27 cellular contexts compared by ENCODE assay signal in genomic region chrX:9663216-9663615, GRCh38.
DNase-seq lines count a peak whose midpoint lies in the region; ATAC-seq, FAIRE-seq and TF ChIP-seq lines count a peak whose summit lies in the region.
"Had no signal": no experiment of that assay in that cellular context is flagged by ENCODE, and none has a peak within 500 bp of the region (broad histone marks: within the 10 kb centered on the region; RNA-seq: fewer than 3 reads in every experiment).

No MANE protein-coding gene starts in this region.

- TF ChIP-seq CTCF in DOHH2 (IDR thresholded peaks at IDR 0.05; ENCODE audit: low read depth, low read length, poor library complexity, severe bottlenecking) (no peak), MCF 10A (IDR thresholded peaks at IDR 0.05; ENCODE audit: unreplicated experiment) (no peak)
- no peak for TF ChIP-seq CTCF in CD4-positive, alpha-beta T cell (IDR thresholded peaks at IDR 0.05)

- H3K27me3 ChIP-seq in DOHH2 (ENCODE audit: control insufficient read depth, low read length) (no peaks in the 10 kb centered on the region), Karpas-422 (ENCODE audit: low read length) (no peaks in the 10 kb centered on the region)
- no peaks in the 10 kb centered on the region for H3K27me3 ChIP-seq in CD4-positive, alpha-beta T cell (ENCODE audit: control insufficient read depth, insufficient read depth, low read length)
- H3K27me3 ChIP-seq: BE2C; BLaER1 treated with 17β-estradiol and CSF1 and Interleukin-3, amounts not matched to agents 10 nM and 100 nM had no signal

- H3K36me3 Mint-ChIP-seq in central memory CD8-positive, alpha-beta T cell (ENCODE audit: insufficient read depth) = peaks cover 3% of the 10 kb centered on the region
- H3K36me3 Mint-ChIP-seq in CD4-positive, alpha-beta T cell (ENCODE audit: low read depth) = peaks cover 4% of the 10 kb centered on the region
- H3K36me3 Mint-ChIP-seq in MCF 10A (ENCODE audit: insufficient read depth, unreplicated experiment) = no peaks in the 10 kb centered on the region

- DNase-seq in GM12892 (ENCODE audit: insufficient read length) (no peak), Karpas-422 (no peak), NCI-H524 treated with DMSO at 0.1 percent for 48 hours (lab: John Stamatoyannopoulos, UW) (no peak), NCI-H146 treated with DMSO at 0.1 percent for 48 hours (lab: John Stamatoyannopoulos, UW; ENCODE audit: unreplicated experiment) (no peak), MCF 10A (ENCODE audit: unreplicated experiment) (no peak)
- DNase-seq in central memory CD8-positive, alpha-beta T cell (ENCODE audit: low spot score in 2 of 2) = no peak
- DNase-seq in CD4-positive, alpha-beta T cell = no peak
- DNase-seq: 8988T; ACHN; AML-193; BE2C; Calu3; CD4-positive, alpha-beta memory T cell; COR-L47; DMS53; DMS79 treated with DMSO at 0.1 percent for 48 hours; GM23248; H7; HCEC 1CT had no signal

- no peak for ATAC-seq in central memory CD8-positive, alpha-beta T cell (replicated peaks; ENCODE audit: extremely low read depth, poor library complexity, severe bottlenecking)
- no peak for ATAC-seq in CD4-positive, alpha-beta T cell (ENCODE audit: poor library complexity)
- ATAC-seq: A549, GM12878 had no signal

- TF ChIP-seq POLR2A in GM12892 (IDR thresholded peaks at IDR 0.05; ENCODE audit: low read depth, low read length) = no peak

- H3K36me3 ChIP-seq in DOHH2 (ENCODE audit: control insufficient read depth, low read length) (no peaks in the 10 kb centered on the region), Karpas-422 (ENCODE audit: insufficient read depth, low read length) (no peaks in the 10 kb centered on the region)
- H3K36me3 ChIP-seq: BE2C had no signal

- CTCF ChIA-PET in CD4-positive, alpha-beta T cell (lab: Charles Lee) = no interaction called here
- CTCF ChIA-PET in MCF 10A (lab: Yijun Ruan, JAX) = no interaction called here

- peak overlapping the region; percentile 44 for H3K27ac Mint-ChIP-seq in central memory CD8-positive, alpha-beta T cell (ENCODE audit: low read depth)
- H3K27ac Mint-ChIP-seq in CD4-positive, alpha-beta T cell = no peak overlapping the region
- no peak overlapping the region for H3K27ac Mint-ChIP-seq in MCF 10A (ENCODE audit: low read depth, unreplicated experiment)
- H3K27ac Mint-ChIP-seq: CD14-positive monocyte; CD4-positive, alpha-beta memory T cell had no signal

- no peak overlapping the region for H2AFZ ChIP-seq in Karpas-422 (ENCODE audit: low read length)
- H2AFZ ChIP-seq: GM23248 had no signal

- H3K9me2 ChIP-seq in DOHH2 (replicated peaks; ENCODE audit: control insufficient read depth, low read length) = no peaks in the 10 kb centered on the region
- no peaks in the 10 kb centered on the region for H3K9me2 ChIP-seq in Karpas-422 (replicated peaks; ENCODE audit: insufficient read depth, low read length)

- H3K9ac ChIP-seq in Karpas-422 (ENCODE audit: low read length) = no peak overlapping the region
- H3K9ac ChIP-seq: BLaER1 treated with 17β-estradiol and CSF1 and Interleukin-3, amounts not matched to agents 10 nM and 100 nM; GM23248 had no signal

- H3K9me3 Mint-ChIP-seq in central memory CD8-positive, alpha-beta T cell = no peaks in the 10 kb centered on the region
- H3K9me3 Mint-ChIP-seq in CD4-positive, alpha-beta T cell = no peaks in the 10 kb centered on the region
- H3K9me3 Mint-ChIP-seq in MCF 10A (ENCODE audit: unreplicated experiment) = no peaks in the 10 kb centered on the region

- H3F3A ChIP-seq in DOHH2 (ENCODE audit: control insufficient read depth, insufficient read depth) = no peaks in the 10 kb centered on the region

- FAIRE-seq in GM12892 (lab: Jason Lieb, UNC) = peak; percentile 73
- FAIRE-seq: A549, G401.6, GM12878, GM18507, H1 had no signal

- no peak overlapping the region for H3K4me3 Mint-ChIP-seq in central memory CD8-positive, alpha-beta T cell
- H3K4me3 Mint-ChIP-seq in CD4-positive, alpha-beta T cell = no peak overlapping the region
- no peak overlapping the region for H3K4me3 Mint-ChIP-seq in MCF 10A (ENCODE audit: unreplicated experiment)
- H3K4me3 Mint-ChIP-seq: CD14-positive monocyte; CD4-positive, alpha-beta memory T cell had no signal

- H3K4me1 ChIP-seq in DOHH2 (ENCODE audit: control insufficient read depth, low read length) = peaks cover 32% of the 10 kb centered on the region
- H3K4me1 ChIP-seq in Karpas-422 (ENCODE audit: low read length) = peaks cover 27% of the 10 kb centered on the region
- H3K4me1 ChIP-seq: A549, BE2C had no signal

- H3K4me2 ChIP-seq in DOHH2 (ENCODE audit: low read length) = peak overlapping the region; percentile 37
- peak overlapping the region; percentile 36 for H3K4me2 ChIP-seq in Karpas-422 (ENCODE audit: low read depth, low read length, poor library complexity, severe bottlenecking)
- H3K4me2 ChIP-seq: A549; BLaER1 treated with 17β-estradiol and CSF1 and Interleukin-3, amounts not matched to agents 10 nM and 100 nM had no signal

- H3K9me3 ChIP-seq in DOHH2 (ENCODE audit: control insufficient read depth, insufficient read depth, low read length) (no peaks in the 10 kb centered on the region), Karpas-422 (ENCODE audit: low read length) (no peaks in the 10 kb centered on the region)
- H3K9me3 ChIP-seq in CD4-positive, alpha-beta T cell (ENCODE audit: control insufficient read depth, low read length) = no peaks in the 10 kb centered on the region
- H3K9me3 ChIP-seq: A549, BE2C had no signal

- no peak overlapping the region for H3K27ac ChIP-seq in DOHH2 (ENCODE audit: low read depth, low read length)
- H3K27ac ChIP-seq in Karpas-422 (ENCODE audit: low read length) = peak overlapping the region; percentile 30; the same call in 1 of the 2 replicates
- no peak overlapping the region for H3K27ac ChIP-seq in CD4-positive, alpha-beta T cell (ENCODE audit: low read depth, low read length)
- H3K27ac ChIP-seq: A549; BLaER1 treated with 17β-estradiol and CSF1 and Interleukin-3, amounts not matched to agents 10 nM and 100 nM had no signal

- H3K4me3 ChIP-seq in DOHH2 (ENCODE audit: low read length) = 0 out of 2 replicates have a peak overlapping the region, but pooled peaks have one; percentile 7
- no peak overlapping the region for H3K4me3 ChIP-seq in Karpas-422 (ENCODE audit: low read length)
- H3K4me3 ChIP-seq: A549; BLaER1 treated with 17β-estradiol and CSF1 and Interleukin-3, amounts not matched to agents 10 nM and 100 nM; GM12878; GM23248 had no signal

- H4K20me1 ChIP-seq in DOHH2 (ENCODE audit: control insufficient read depth, insufficient read depth, low read depth, low read length) (no peaks in the 10 kb centered on the region), Karpas-422 (ENCODE audit: insufficient read depth, low read depth, low read length) (no peaks in the 10 kb centered on the region)

- POLR2A ChIA-PET in CD4-positive, alpha-beta T cell (lab: Charles Lee) = no interaction called here
- POLR2A ChIA-PET in MCF 10A (lab: Yijun Ruan, JAX) = no interaction called here

- H3K4me1 Mint-ChIP-seq in central memory CD8-positive, alpha-beta T cell = no peaks in the 10 kb centered on the region
- no peaks in the 10 kb centered on the region for H3K4me1 Mint-ChIP-seq in CD4-positive, alpha-beta T cell (ENCODE audit: low read depth)
- no peaks in the 10 kb centered on the region for H3K4me1 Mint-ChIP-seq in MCF 10A (ENCODE audit: insufficient read depth, unreplicated experiment)
- H3K4me1 Mint-ChIP-seq: CD14-positive monocyte; CD4-positive, alpha-beta memory T cell had no signal

- H3K79me2 ChIP-seq in DOHH2 (ENCODE audit: control insufficient read depth, low read length) (no peaks in the 10 kb centered on the region), Karpas-422 (ENCODE audit: low read length) (no peaks in the 10 kb centered on the region)

- intact Hi-C loops in CD4-positive, alpha-beta T cell (cut with DNase I, micrococcal nuclease) = no loop called here
- intact Hi-C loops in MCF 10A (cut with micrococcal nuclease) = no loop called here

- BruUV-seq in MCF 10A (replicated peaks; lab: Mats Ljungman, UMichigan) = no TSS peak

- no peaks in the 10 kb centered on the region for H3K27me3 Mint-ChIP-seq in central memory CD8-positive, alpha-beta T cell
- no peaks in the 10 kb centered on the region for H3K27me3 Mint-ChIP-seq in CD4-positive, alpha-beta T cell
- H3K27me3 Mint-ChIP-seq in MCF 10A (ENCODE audit: insufficient read depth, unreplicated experiment) = no peaks in the 10 kb centered on the region
- H3K27me3 Mint-ChIP-seq: CD4-positive, alpha-beta memory T cell had no signal
